Comparison of ENCODE assay signal across 24 cellular contexts in genomic region chr5:14019768-14020167, GRCh38.
"Had no signal": no experiment of that assay in that cellular context is flagged by ENCODE, and none has a peak within 500 bp of the region (broad histone marks: within the 10 kb centered on the region; RNA-seq: fewer than 3 reads in every experiment).

No MANE protein-coding gene starts in this region.

- DNase-seq: stimulated activated CD4-positive, alpha-beta T cell treated with anti-CD3 and anti-CD28 coated beads, Interleukin-2, amount 100 ng/mL, for 48 hours; stimulated activated CD4-positive, alpha-beta T cell treated with anti-CD3 and anti-CD28 coated beads, Interleukin-4, amount 100 ng/mL, for 1 hour; stimulated activated CD4-positive, alpha-beta T cell treated with anti-CD3 and anti-CD28 coated beads, Interleukin-4, amount 100 ng/mL, for 24 hours; stimulated activated CD4-positive, alpha-beta T cell treated with anti-CD3 and anti-CD28 coated beads, Interleukin-4, amount 100 ng/mL, for 4 hours; stimulated activated CD8-positive, alpha-beta memory T cell treated with anti-CD3 and anti-CD28 coated beads, Interleukin-4, amount 100 ng/mL, for 48 hours; stimulated activated naive B cell treated with anti-CD40 and anti-IgM and Interleukin-4, amounts not matched to agents 10 μg/mL and 1 μg/mL and 100 μg/mL, for 72 hours; stimulated activated naive CD4-positive, alpha-beta T cell; stimulated activated naive CD4-positive, alpha-beta T cell treated with Interleukin-2 at 50 U/mL for 16 hours; stimulated activated naive CD8-positive, alpha-beta T cell treated with anti-CD3 and anti-CD28 coated beads, Interleukin-15, amount 100 ng/mL, for 72 hours; stimulated activated naive CD8-positive, alpha-beta T cell treated with anti-CD3 and anti-CD28 coated beads, Interleukin-15, Interleukin-2, amounts not matched to agents 100 U/mL and 50 U/mL, for 24 hours; stomach; substantia nigra; testis; thyroid gland; tibial artery; transverse colon; trophoblast cell; upper lobe of left lung; upper lobe of right lung; uterus had no signal

- H3K27me3 ChIP-seq: suprapubic skin, testis, thyroid gland, tibial artery, tibial nerve, transverse colon, upper lobe of left lung, uterus, vagina had no signal

- H3K36me3 ChIP-seq: stomach, suprapubic skin, thoracic aorta, thyroid gland, tibial artery, tibial nerve, transverse colon, upper lobe of left lung, upper lobe of right lung, uterus, vagina had no signal

- H3K9me3 ChIP-seq: stomach, suprapubic skin, testis, thoracic aorta, thyroid gland, tibial artery, tibial nerve, transverse colon, upper lobe of left lung, upper lobe of right lung, uterus, vagina had no signal

- H3K4me1 ChIP-seq: stomach, suprapubic skin, testis, thyroid gland, tibial artery, tibial nerve, transverse colon, upper lobe of left lung, upper lobe of right lung, uterus, vagina had no signal

- H3K27ac ChIP-seq: stomach, suprapubic skin, testis, thoracic aorta, thyroid gland, tibial artery, tibial nerve, transverse colon, upper lobe of left lung, upper lobe of right lung, uterus, vagina had no signal

- H3K4me3 ChIP-seq: stomach, suprapubic skin, testis, thoracic aorta, thyroid gland, tibial artery, tibial nerve, transverse colon, upper lobe of left lung, upper lobe of right lung, uterus, vagina had no signal
